1 cellular context compared by ENCODE assay signal in genomic region chr14:90396342-90397339, GRCh38.
A peak's percentile ranks its signal among the peaks of the same experiment; 100 is the strongest.
TF ChIP-seq lines count a peak whose summit lies in the region.

Gene CALM1 (plus strand): TSS chr14:90397029. CDS start chr14:90397231, 202 bp downstream.

TF ChIP-seq in HepG2, 621 proteins besides CTCF, POLR2A, EP300 and RAD21 (continued from another document):
- TF ChIP-seq, protein P1, sequence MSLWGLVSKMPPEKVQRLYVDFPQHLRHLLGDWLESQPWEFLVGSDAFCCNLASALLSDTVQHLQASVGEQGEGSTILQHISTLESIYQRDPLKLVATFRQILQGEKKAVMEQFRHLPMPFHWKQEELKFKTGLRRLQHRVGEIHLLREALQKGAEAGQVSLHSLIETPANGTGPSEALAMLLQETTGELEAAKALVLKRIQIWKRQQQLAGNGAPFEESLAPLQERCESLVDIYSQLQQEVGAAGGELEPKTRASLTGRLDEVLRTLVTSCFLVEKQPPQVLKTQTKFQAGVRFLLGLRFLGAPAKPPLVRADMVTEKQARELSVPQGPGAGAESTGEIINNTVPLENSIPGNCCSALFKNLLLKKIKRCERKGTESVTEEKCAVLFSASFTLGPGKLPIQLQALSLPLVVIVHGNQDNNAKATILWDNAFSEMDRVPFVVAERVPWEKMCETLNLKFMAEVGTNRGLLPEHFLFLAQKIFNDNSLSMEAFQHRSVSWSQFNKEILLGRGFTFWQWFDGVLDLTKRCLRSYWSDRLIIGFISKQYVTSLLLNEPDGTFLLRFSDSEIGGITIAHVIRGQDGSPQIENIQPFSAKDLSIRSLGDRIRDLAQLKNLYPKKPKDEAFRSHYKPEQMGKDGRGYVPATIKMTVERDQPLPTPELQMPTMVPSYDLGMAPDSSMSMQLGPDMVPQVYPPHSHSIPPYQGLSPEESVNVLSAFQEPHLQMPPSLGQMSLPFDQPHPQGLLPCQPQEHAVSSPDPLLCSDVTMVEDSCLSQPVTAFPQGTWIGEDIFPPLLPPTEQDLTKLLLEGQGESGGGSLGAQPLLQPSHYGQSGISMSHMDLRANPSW (CRISPR knock-in tag; IDR thresholded peaks at IDR 0.05; ENCODE audit: borderline replicate concordance), result no peak
- TF ChIP-seq SCMH1 (CRISPR knock-in tag; IDR thresholded peaks at IDR 0.05; ENCODE audit: borderline replicate concordance), result no peak
- 0 out of 2 replicates have a peak, but pooled peaks have one; percentile 51 for TF ChIP-seq FOXJ3 (CRISPR knock-in tag; IDR thresholded peaks at IDR 0.05; ENCODE audit: borderline replicate concordance)
- TF ChIP-seq ZNF383 (CRISPR knock-in tag; IDR thresholded peaks at IDR 0.05; ENCODE audit: borderline replicate concordance), result peak; percentile 70; the same call in 1 of the 2 replicates
- no peak for TF ChIP-seq ZNF720 (CRISPR knock-in tag; IDR thresholded peaks at IDR 0.05)
- TF ChIP-seq, protein P2, sequence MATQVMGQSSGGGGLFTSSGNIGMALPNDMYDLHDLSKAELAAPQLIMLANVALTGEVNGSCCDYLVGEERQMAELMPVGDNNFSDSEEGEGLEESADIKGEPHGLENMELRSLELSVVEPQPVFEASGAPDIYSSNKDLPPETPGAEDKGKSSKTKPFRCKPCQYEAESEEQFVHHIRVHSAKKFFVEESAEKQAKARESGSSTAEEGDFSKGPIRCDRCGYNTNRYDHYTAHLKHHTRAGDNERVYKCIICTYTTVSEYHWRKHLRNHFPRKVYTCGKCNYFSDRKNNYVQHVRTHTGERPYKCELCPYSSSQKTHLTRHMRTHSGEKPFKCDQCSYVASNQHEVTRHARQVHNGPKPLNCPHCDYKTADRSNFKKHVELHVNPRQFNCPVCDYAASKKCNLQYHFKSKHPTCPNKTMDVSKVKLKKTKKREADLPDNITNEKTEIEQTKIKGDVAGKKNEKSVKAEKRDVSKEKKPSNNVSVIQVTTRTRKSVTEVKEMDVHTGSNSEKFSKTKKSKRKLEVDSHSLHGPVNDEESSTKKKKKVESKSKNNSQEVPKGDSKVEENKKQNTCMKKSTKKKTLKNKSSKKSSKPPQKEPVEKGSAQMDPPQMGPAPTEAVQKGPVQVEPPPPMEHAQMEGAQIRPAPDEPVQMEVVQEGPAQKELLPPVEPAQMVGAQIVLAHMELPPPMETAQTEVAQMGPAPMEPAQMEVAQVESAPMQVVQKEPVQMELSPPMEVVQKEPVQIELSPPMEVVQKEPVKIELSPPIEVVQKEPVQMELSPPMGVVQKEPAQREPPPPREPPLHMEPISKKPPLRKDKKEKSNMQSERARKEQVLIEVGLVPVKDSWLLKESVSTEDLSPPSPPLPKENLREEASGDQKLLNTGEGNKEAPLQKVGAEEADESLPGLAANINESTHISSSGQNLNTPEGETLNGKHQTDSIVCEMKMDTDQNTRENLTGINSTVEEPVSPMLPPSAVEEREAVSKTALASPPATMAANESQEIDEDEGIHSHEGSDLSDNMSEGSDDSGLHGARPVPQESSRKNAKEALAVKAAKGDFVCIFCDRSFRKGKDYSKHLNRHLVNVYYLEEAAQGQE (IDR thresholded peaks at IDR 0.05; ENCODE audit: borderline replicate concordance in 1 of 2, low read depth in 1 of 2, low read length in 2 of 2), result peak in 1 of 2 experiments; percentile 81; a peak in 2 of 4 replicates
- TF ChIP-seq, protein P3, sequence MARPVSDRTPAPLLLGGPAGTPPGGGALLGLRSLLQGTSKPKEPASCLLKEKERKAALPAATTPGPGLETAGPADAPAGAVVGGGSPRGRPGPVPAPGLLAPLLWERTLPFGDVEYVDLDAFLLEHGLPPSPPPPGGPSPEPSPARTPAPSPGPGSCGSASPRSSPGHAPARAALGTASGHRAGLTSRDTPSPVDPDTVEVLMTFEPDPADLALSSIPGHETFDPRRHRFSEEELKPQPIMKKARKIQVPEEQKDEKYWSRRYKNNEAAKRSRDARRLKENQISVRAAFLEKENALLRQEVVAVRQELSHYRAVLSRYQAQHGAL (CRISPR knock-in tag; IDR thresholded peaks at IDR 0.05; ENCODE audit: not compliant biosample characterization), result peak; percentile 68
- TF ChIP-seq, protein P4, sequence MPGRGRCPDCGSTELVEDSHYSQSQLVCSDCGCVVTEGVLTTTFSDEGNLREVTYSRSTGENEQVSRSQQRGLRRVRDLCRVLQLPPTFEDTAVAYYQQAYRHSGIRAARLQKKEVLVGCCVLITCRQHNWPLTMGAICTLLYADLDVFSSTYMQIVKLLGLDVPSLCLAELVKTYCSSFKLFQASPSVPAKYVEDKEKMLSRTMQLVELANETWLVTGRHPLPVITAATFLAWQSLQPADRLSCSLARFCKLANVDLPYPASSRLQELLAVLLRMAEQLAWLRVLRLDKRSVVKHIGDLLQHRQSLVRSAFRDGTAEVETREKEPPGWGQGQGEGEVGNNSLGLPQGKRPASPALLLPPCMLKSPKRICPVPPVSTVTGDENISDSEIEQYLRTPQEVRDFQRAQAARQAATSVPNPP (CRISPR knock-in tag; IDR thresholded peaks at IDR 0.05), result peak; percentile 99
